Comparison of ENCODE assay signal across 9 cellular contexts in genomic region chr10:100743626-100744135, GRCh38. TPM values are rescaled to one million over a fixed set of nuclear protein-coding genes. Genes with fewer than 3 reads are reported as not detected.
DNase-seq lines count a peak whose midpoint lies in the region; ATAC-seq and TF ChIP-seq lines count a peak whose summit lies in the region.
"Had no signal": no experiment of that assay in that cellular context is flagged by ENCODE, and none has a peak within 500 bp of the region (broad histone marks: within the 10 kb centered on the region; RNA-seq: fewer than 3 reads in every experiment).

No MANE protein-coding gene starts in this region.

- H3K27me3 ChIP-seq in A673 (replicated peaks; ENCODE audit: insufficient read depth, low read depth, low read length, poor library complexity), result peaks cover 100% of the 10 kb centered on the region
- H3K27me3 ChIP-seq in uterus, result peaks cover 34 to 93% of the 10 kb centered on the region in 2 donors

- no TSS peak for BruUV-seq in A673 (replicated peaks; lab: Mats Ljungman, UMichigan)

- intact Hi-C loops in A673 (cut with micrococcal nuclease; ENCODE audit: unreplicated experiment), result loop anchor here (1.0 kb wide), 1 partner anchor 181 kb away; no protein-coding TSS in a partner anchor
- intact Hi-C loops in mucosa of descending colon (cut with DNase I, micrococcal nuclease), result loop anchor here in 1 of 2 donors (10.0 kb wide), 1 partner anchor 179 kb away; no protein-coding TSS in a partner anchor
- intact Hi-C loops in uterus (cut with DNase I; ENCODE audit: low total_unique reads), result no loop called here

- TF ChIP-seq CTCF in A673 (conservative IDR thresholded peaks at IDR 0.05; ENCODE audit: low read depth, low read length) (peak; percentile 89), WTC11 (IDR thresholded peaks at IDR 0.05) (peak; percentile 58; the same call in 1 of the 2 replicates), mucosa of descending colon (IDR thresholded peaks at IDR 0.05) (peak; percentile 40), uterus (IDR thresholded peaks at IDR 0.05) (peak; percentile 19 to 30 (median 26))

- DNase-seq in A673 (ENCODE audit: low spot score), result peak; percentile 78
- peak; percentile 4 for DNase-seq in GF-D8 (lab: John Stamatoyannopoulos, UW)
- peak; percentile 31 for DNase-seq in NCI-H1105 (lab: John Stamatoyannopoulos, UW)
- DNase-seq in WTC11 (ENCODE audit: low spot score), result peak; percentile 57
- peak in 2 of 3 experiments; percentile 29 to 35 for DNase-seq in effector memory CD8-positive, alpha-beta T cell
- peak in 1 of 3 donors; percentile 34 for DNase-seq in mucosa of descending colon
- no peak for DNase-seq in uterus
- DNase-seq in effector CD8-positive, alpha-beta T cell (lab: John Stamatoyannopoulos, UW), result no peak

- H3K36me3 Mint-ChIP-seq in WTC11, result no peaks in the 10 kb centered on the region
- H3K36me3 Mint-ChIP-seq in effector memory CD8-positive, alpha-beta T cell (ENCODE audit: insufficient read depth), result peaks cover 5% of the 10 kb centered on the region

- peak overlapping the region; percentile 52 for H3K4me3 Mint-ChIP-seq in WTC11
- peak overlapping the region; percentile 49 to 72 for H3K4me3 Mint-ChIP-seq in effector memory CD8-positive, alpha-beta T cell

- no peak for TF ChIP-seq POLR2A in uterus (IDR thresholded peaks at IDR 0.05)

- CTCF ChIA-PET in A673 (lab: Charles Lee) (interaction anchor here (0.9 to 2.0 kb wide), 5 partner anchors 134 to 208 kb away, joined by 3 to 9 read pairs (median 4); partner anchors contain the start of gene HIF1AN), WTC11 (lab: Charles Lee) (interaction anchor here (0.6 to 9.9 kb wide), 41 partner anchors 9 to 403 kb away, joined by 3 to 167 read pairs (median 4); partner anchors contain the start of genes HIF1AN and KAZALD1)

- H3K4me1 ChIP-seq in A673 (ENCODE audit: insufficient read depth, low read length, poor library complexity, severe bottlenecking) (peaks cover 26% of the 10 kb centered on the region), mucosa of descending colon (ENCODE audit: low read depth) (peaks cover 17% of the 10 kb centered on the region), uterus (peaks cover 0 to 37% of the 10 kb centered on the region in 2 donors)

- POLR2A ChIA-PET in A673 (lab: Charles Lee; ENCODE audit: low non-redundant PET), result no interaction called here
- POLR2A ChIA-PET in WTC11 (lab: Charles Lee), result interaction anchor here (0.8 to 1.7 kb wide), 4 partner anchors 15 to 180 kb away, joined by 3 to 4 read pairs (median 4); no protein-coding TSS in a partner anchor

- ATAC-seq in WTC11 (peak; percentile 3; the same call in 1 of the 2 replicates), mucosa of descending colon (peak; percentile 73)
- ATAC-seq in effector memory CD8-positive, alpha-beta T cell (replicated peaks), result peak; percentile 65

- no peaks in the 10 kb centered on the region for H3K9me3 ChIP-seq in A673 (ENCODE audit: low read depth, low read length, poor library complexity, severe bottlenecking)
- no peaks in the 10 kb centered on the region for H3K9me3 ChIP-seq in mucosa of descending colon
- H3K9me3 ChIP-seq in uterus, result no peaks in the 10 kb centered on the region
- H3K9me3 ChIP-seq: neutrophil had no signal

- H3K36me3 ChIP-seq in A673 (ENCODE audit: insufficient read depth, low read length, poor library complexity, severe bottlenecking) (no peaks in the 10 kb centered on the region), mucosa of descending colon (ENCODE audit: low read depth) (no peaks in the 10 kb centered on the region), uterus (no peaks in the 10 kb centered on the region)
- H3K36me3 ChIP-seq: neutrophil had no signal

- peak overlapping the region; percentile 36 for H3K4me3 ChIP-seq in A673 (ENCODE audit: low read depth, low read length, poor library complexity, severe bottlenecking)
- H3K4me3 ChIP-seq in mucosa of descending colon, result no peak overlapping the region
- H3K4me3 ChIP-seq in uterus, result no peak overlapping the region

- peaks cover 65% of the 10 kb centered on the region for H3K4me1 Mint-ChIP-seq in WTC11
- peaks cover 29 to 35% of the 10 kb centered on the region in 2 donors for H3K4me1 Mint-ChIP-seq in effector memory CD8-positive, alpha-beta T cell (ENCODE audit: low read depth in 2 of 2)

- H3K27ac Mint-ChIP-seq in WTC11, result no peak overlapping the region
- no peak overlapping the region for H3K27ac Mint-ChIP-seq in effector memory CD8-positive, alpha-beta T cell

- H3K27ac ChIP-seq in A673 (ENCODE audit: low read depth, low read length, poor library complexity, severe bottlenecking) (no peak overlapping the region), uterus (no peak overlapping the region)
- H3K27ac ChIP-seq: neutrophil had no signal

- peaks cover 96% of the 10 kb centered on the region for H3K27me3 Mint-ChIP-seq in WTC11 (ENCODE audit: low read depth)
- H3K27me3 Mint-ChIP-seq in effector memory CD8-positive, alpha-beta T cell, result peaks cover 77 to 89% of the 10 kb centered on the region in 2 donors

- H3K9me3 Mint-ChIP-seq in WTC11, result no peaks in the 10 kb centered on the region
- no peaks in the 10 kb centered on the region for H3K9me3 Mint-ChIP-seq in effector memory CD8-positive, alpha-beta T cell

TF ChIP-seq in WTC11, 78 proteins besides CTCF, POLR2A, EP300 and RAD21:
- TF ChIP-seq IRF2 (CRISPR knock-in tag; IDR thresholded peaks at IDR 0.05; ENCODE audit: borderline replicate concordance, low read depth), result no peak
- TF ChIP-seq FOXJ3 (CRISPR knock-in tag; IDR thresholded peaks at IDR 0.05; ENCODE audit: borderline replicate concordance), result no peak
- TF ChIP-seq ESRRA (CRISPR knock-in tag; IDR thresholded peaks at IDR 0.05; ENCODE audit: borderline replicate concordance), result no peak
- TF ChIP-seq, protein P1, sequence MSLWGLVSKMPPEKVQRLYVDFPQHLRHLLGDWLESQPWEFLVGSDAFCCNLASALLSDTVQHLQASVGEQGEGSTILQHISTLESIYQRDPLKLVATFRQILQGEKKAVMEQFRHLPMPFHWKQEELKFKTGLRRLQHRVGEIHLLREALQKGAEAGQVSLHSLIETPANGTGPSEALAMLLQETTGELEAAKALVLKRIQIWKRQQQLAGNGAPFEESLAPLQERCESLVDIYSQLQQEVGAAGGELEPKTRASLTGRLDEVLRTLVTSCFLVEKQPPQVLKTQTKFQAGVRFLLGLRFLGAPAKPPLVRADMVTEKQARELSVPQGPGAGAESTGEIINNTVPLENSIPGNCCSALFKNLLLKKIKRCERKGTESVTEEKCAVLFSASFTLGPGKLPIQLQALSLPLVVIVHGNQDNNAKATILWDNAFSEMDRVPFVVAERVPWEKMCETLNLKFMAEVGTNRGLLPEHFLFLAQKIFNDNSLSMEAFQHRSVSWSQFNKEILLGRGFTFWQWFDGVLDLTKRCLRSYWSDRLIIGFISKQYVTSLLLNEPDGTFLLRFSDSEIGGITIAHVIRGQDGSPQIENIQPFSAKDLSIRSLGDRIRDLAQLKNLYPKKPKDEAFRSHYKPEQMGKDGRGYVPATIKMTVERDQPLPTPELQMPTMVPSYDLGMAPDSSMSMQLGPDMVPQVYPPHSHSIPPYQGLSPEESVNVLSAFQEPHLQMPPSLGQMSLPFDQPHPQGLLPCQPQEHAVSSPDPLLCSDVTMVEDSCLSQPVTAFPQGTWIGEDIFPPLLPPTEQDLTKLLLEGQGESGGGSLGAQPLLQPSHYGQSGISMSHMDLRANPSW (CRISPR knock-in tag; conservative IDR thresholded peaks at IDR 0.05; ENCODE audit: low read depth), result no peak
- no peak for TF ChIP-seq ZNF671 (CRISPR knock-in tag; IDR thresholded peaks at IDR 0.05)
- TF ChIP-seq ATF1 (CRISPR knock-in tag; IDR thresholded peaks at IDR 0.05), result no peak
- no peak for TF ChIP-seq MAX (CRISPR knock-in tag; IDR thresholded peaks at IDR 0.05)
- TF ChIP-seq, protein P2, sequence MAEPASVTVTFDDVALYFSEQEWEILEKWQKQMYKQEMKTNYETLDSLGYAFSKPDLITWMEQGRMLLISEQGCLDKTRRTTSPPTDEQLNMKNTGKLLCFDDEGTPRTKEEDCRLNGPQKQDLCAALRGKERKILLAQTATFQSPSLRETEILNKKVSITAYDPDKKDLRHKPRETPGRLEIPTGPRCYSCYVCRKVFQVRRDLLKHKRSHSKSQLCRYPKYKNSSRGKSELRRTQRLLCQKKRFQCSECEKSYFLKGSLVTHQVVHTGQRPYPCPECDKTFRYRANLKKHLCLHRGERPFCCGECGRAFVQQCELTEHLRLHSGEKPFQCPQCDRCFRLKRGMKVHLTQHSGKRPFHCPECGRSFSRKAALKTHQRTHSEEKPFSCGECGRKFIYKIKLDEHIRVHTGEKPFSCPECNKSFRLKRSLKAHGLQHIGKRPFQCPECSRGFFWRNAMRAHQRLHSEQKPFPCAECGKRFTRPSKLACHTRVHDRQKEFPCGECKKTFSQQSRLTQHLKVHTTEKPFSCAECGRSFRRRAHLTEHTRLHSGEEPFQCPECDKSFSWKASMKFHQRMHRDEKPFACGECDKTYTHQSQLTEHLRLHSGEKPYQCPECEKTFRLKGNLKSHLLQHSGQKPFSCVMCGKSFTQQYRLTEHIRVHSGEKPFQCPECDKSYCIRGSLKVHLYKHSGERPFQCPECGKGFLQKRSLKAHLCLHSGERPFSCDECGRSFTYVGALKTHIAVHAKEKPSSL (CRISPR knock-in tag; conservative IDR thresholded peaks at IDR 0.05), result no peak
- no peak for TF ChIP-seq GRHL2 (CRISPR knock-in tag; IDR thresholded peaks at IDR 0.05; ENCODE audit: insufficient replicate concordance, severe bottlenecking)
- no peak for TF ChIP-seq SP1 (CRISPR knock-in tag; conservative IDR thresholded peaks at IDR 0.05)

RNA-seq across cellular contexts. Expression of gene PAX2, which starts 1.7 kb away (rescaled TPM):
- total RNA-seq in A673 (2021), result not detected in 2 replicates
- total RNA-seq in WTC11 (2021), result 0.09 to 0.21 TPM in 2 of 3 replicates, not detected in the other
- total RNA-seq in mucosa of descending colon, result not detected
- total RNA-seq in uterus, result 10 to 100 TPM in 2 of 4 donors, under 1 TPM in 1, not detected in 1; 0.64 to 39.7 (median 21.3) TPM

Comparison
In these comparisons a context has a peak if more than half of its experiments do, and no peak if none do; other contexts are left out.
1. DNase-seq: peak in A673 (single experiment), GF-D8 (single experiment), NCI-H1105 (single experiment), WTC11 (single experiment) and effector memory CD8-positive, alpha-beta T cell (2 of 3); none in uterus (0 of 2) and effector CD8-positive, alpha-beta T cell (single experiment).
2. CTCF ChIP-seq: peak in every context shown above with its lines; median percentile 89 in A673; 58 in WTC11; 40 in mucosa of descending colon; 26 in uterus.
3. ATAC-seq: peak in every context shown above with its lines; median percentile 73 in mucosa of descending colon; 65 in effector memory CD8-positive, alpha-beta T cell; 3 in WTC11.